9 cellular contexts compared by ENCODE assay signal in the genomic region with DNA sequence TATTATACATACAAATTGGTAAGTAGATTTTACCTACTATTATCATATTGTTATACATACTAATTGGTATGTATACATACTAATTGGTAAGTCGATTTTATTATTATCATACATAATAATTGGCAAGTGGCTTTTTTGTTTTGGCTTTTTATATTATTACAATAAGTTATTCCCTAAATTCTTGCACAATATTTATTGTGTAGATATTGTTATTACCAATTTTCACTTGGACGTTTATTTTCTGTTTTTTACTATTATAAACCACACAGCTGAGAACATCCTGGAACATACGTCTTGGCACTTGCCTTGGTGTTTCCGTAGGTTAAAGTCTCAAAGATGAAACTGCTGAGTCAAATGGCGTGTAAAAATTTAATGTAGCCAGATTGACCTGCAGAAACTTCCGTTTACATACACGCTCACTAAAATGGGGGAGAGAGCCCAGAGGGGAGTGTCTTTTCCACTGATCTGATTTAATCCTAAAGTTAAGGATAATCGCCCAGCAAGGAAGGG. TPM values are rescaled to one million over a fixed set of nuclear protein-coding genes. Genes with fewer than 3 reads are reported as not detected.
DNase-seq lines count a peak whose midpoint lies in the region; ATAC-seq, FAIRE-seq and TF ChIP-seq lines count a peak whose summit lies in the region.
"Had no signal": no experiment of that assay in that cellular context is flagged by ENCODE, and none has a peak within 500 bp of the region (broad histone marks: within the 10 kb centered on the region; RNA-seq: fewer than 3 reads in every experiment).

No MANE protein-coding gene starts in this region.

- peak; percentile 0 for ATAC-seq in HG02852 (IDR thresholded peaks at IDR 0.05; ENCODE audit: unreplicated experiment)
- ATAC-seq in HG02840 (IDR thresholded peaks at IDR 0.05; ENCODE audit: low FRiP score, unreplicated experiment): no peak
- no peak for ATAC-seq in HG02884 (IDR thresholded peaks at IDR 0.05; ENCODE audit: unreplicated experiment)

- H3K4me3 Mint-ChIP-seq in T-helper 1 cell treated with Interleukin-12 subunit alpha and Interleukin-12 subunit beta and Interleukin-4 antibody, amounts not matched to agents 30 μg/mL and 1 μg/mL, for 36 hours: peak overlapping the region; percentile 88

- no peaks in the 10 kb centered on the region for H3K36me3 Mint-ChIP-seq in T-helper 1 cell treated with Interleukin-12 subunit alpha and Interleukin-12 subunit beta and Interleukin-4 antibody, amounts not matched to agents 30 μg/mL and 1 μg/mL, for 36 hours (ENCODE audit: low read depth)

- H3K36me3 ChIP-seq in small intestine (ENCODE audit: control insufficient read depth in 2 of 2, insufficient read depth in 2 of 2, low read length in 2 of 2): no peaks in the 10 kb centered on the region

- no peak for FAIRE-seq in small intestine (lab: Jason Lieb, UNC)

- H3K4me1 Mint-ChIP-seq in T-helper 1 cell treated with Interleukin-12 subunit alpha and Interleukin-12 subunit beta and Interleukin-4 antibody, amounts not matched to agents 30 μg/mL and 1 μg/mL, for 36 hours (ENCODE audit: low read depth): peaks cover 28% of the 10 kb centered on the region

- no peaks in the 10 kb centered on the region for H3K9me3 ChIP-seq in small intestine (ENCODE audit: control insufficient read depth, low read depth)

- H3K27me3 Mint-ChIP-seq in T-helper 1 cell treated with Interleukin-12 subunit alpha and Interleukin-12 subunit beta and Interleukin-4 antibody, amounts not matched to agents 30 μg/mL and 1 μg/mL, for 36 hours (ENCODE audit: low read depth): no peaks in the 10 kb centered on the region

- WGBS in small intestine, 3 donors: 0 to 5% (median 2%) methylated on average over 8 of the region's 8 CpGs

- DNase-seq in GM12865 (ENCODE audit: low read depth): peak; percentile 89
- no peak for DNase-seq in fibroblast of villous mesenchyme (ENCODE audit: low read depth)
- DNase-seq in small intestine: peak; percentile 81
- DNase-seq in nucleus accumbens (lab: John Stamatoyannopoulos, UW): no peak

- peak overlapping the region; percentile 80 for H3K4me3 ChIP-seq in GM12865 (ENCODE audit: low read depth, low read length)
- H3K4me3 ChIP-seq in fibroblast of villous mesenchyme (ENCODE audit: low read depth, low read length): peak overlapping the region; percentile 80
- peak overlapping the region; percentile 71 to 73 for H3K4me3 ChIP-seq in small intestine (ENCODE audit: low read depth in 1 of 2, low read length in 2 of 2)

- H3K4me1 ChIP-seq in small intestine (ENCODE audit: control insufficient read depth in 2 of 2, insufficient read depth in 1 of 2, low read depth in 1 of 2, low read length in 1 of 2): no peaks in the 10 kb centered on the region

- H3K27me3 ChIP-seq in small intestine (ENCODE audit: control insufficient read depth in 2 of 2, insufficient read depth in 2 of 2, low read length in 2 of 2): no peaks in the 10 kb centered on the region

- peak overlapping the region; percentile 92 to 98 for H3K27ac ChIP-seq in small intestine (ENCODE audit: low read depth in 1 of 2, low read length in 1 of 2)

- TF ChIP-seq CTCF in GM12865 (IDR thresholded peaks at IDR 0.05; ENCODE audit: insufficient read depth, low read depth, low read length, missing control alignments) (no peak), fibroblast of villous mesenchyme (IDR thresholded peaks at IDR 0.05; ENCODE audit: insufficient read depth, low read depth, low read length) (no peak)

- peak overlapping the region; percentile 96 for H3K27ac Mint-ChIP-seq in T-helper 1 cell treated with Interleukin-12 subunit alpha and Interleukin-12 subunit beta and Interleukin-4 antibody, amounts not matched to agents 30 μg/mL and 1 μg/mL, for 36 hours

- no peaks in the 10 kb centered on the region for H3K9me3 Mint-ChIP-seq in T-helper 1 cell treated with Interleukin-12 subunit alpha and Interleukin-12 subunit beta and Interleukin-4 antibody, amounts not matched to agents 30 μg/mL and 1 μg/mL, for 36 hours

RNA-seq across cellular contexts. Expression of gene GNGT2, which starts 18.9 kb away (rescaled TPM):
- total RNA-seq in fibroblast of villous mesenchyme: 0.32 TPM in 1 of 2 replicates, not detected in the other
- polyA plus RNA-seq in small intestine: 1 to 10 TPM in 2 of 3 donors, not detected in 1; 1.9 to 3.5 TPM

RNA-seq across cellular contexts. Expression of gene ABI3, which starts 19.0 kb away (rescaled TPM):
- total RNA-seq in fibroblast of villous mesenchyme: 0.64 and 1.7 TPM in 2 replicates
- 10 to 100 TPM in 1 of 3 donors, 1 to 10 TPM in 2; 2.7 to 18.6 (median 8.9) TPM for polyA plus RNA-seq in small intestine

RNA-seq across cellular contexts. Expression of gene PHOSPHO1, which starts 39.1 kb away (rescaled TPM):
- under 0.01 and 0.32 TPM in 2 replicates for total RNA-seq in fibroblast of villous mesenchyme
- under 1 TPM in 2 of 3 donors, not detected in 1; 0.54 to 0.64 TPM for polyA plus RNA-seq in small intestine
- total RNA-seq: subcutaneous adipose tissue had no signal

RNA-seq across cellular contexts. Expression of gene B4GALNT2, which starts 58.9 kb away (rescaled TPM):
- total RNA-seq in fibroblast of villous mesenchyme: under 0.01 TPM in 2 replicates
- under 1 TPM; 0.13 to 0.89 (median 0.54) TPM for polyA plus RNA-seq in small intestine
- total RNA-seq: subcutaneous adipose tissue had no signal

Comparison
In these comparisons a context has a peak if more than half of its experiments do, and no peak if none do; other contexts are left out.
1. DNase-seq: peak in GM12865 (single experiment) and small intestine (single experiment); none in fibroblast of villous mesenchyme (single experiment) and nucleus accumbens (0 of 56).
2. Peak in every context shown above with its lines, with median percentiles within 50 percentile points of each other: H3K4me3 ChIP-seq.